In genomic region chrX:112058255-112058654, GRCh38 we compare ENCODE assay signal across 13 cellular contexts. TPM values are rescaled to one million over a fixed set of nuclear protein-coding genes. Genes with fewer than 3 reads are reported as not detected.
"Had no signal": no experiment of that assay in that cellular context is flagged by ENCODE, and none has a peak within 500 bp of the region (broad histone marks: within the 10 kb centered on the region; RNA-seq: fewer than 3 reads in every experiment).

No MANE protein-coding gene starts in this region.

- H3K27me3 ChIP-seq: neutrophil, stomach had no signal

- H3K9me3 ChIP-seq: mucosa of descending colon, neutrophil, stomach, thoracic aorta had no signal

- H3K4me3 ChIP-seq: lung, mucosa of descending colon, skin epidermis, stomach, thoracic aorta had no signal

- ATAC-seq: mucosa of descending colon; naive thymus-derived CD8-positive, alpha-beta T cell had no signal

- DNase-seq: activated B cell treated with CpG ODN at 0.5 μM for 24 hours; activated CD4-positive, alpha-beta T cell treated with anti-CD3 and anti-CD28 coated beads, Interleukin-2, amount 10 ng/mL, durations not matched to agents 24 days and 14 days; activated CD8-positive, alpha-beta memory T cell treated with anti-CD3 and anti-CD28 coated beads for 24 hours; activated naive CD4-positive, alpha-beta T cell treated with anti-CD3 and anti-CD28 coated beads, Interleukin-2, amount 50 U/mL, for 16 hours; hypothalamus; mucosa of descending colon; naive thymus-derived CD8-positive, alpha-beta T cell; stomach had no signal

- H3K36me3 ChIP-seq: neutrophil, stomach, thoracic aorta had no signal

- H3K4me1 ChIP-seq: stomach had no signal

- H3K27ac ChIP-seq: neutrophil, skin epidermis, stomach, thoracic aorta had no signal

RNA-seq across cellular contexts. Expression of gene TRPC5, which starts 24.3 kb away (rescaled TPM):
- polyA plus RNA-seq: lung, stomach, urinary bladder had no signal

RNA-seq across cellular contexts. Expression of gene RTL4, which starts 24.6 kb away (rescaled TPM):
- polyA plus RNA-seq: lung; naive thymus-derived CD8-positive, alpha-beta T cell; stomach; urinary bladder had no signal
